Comparison of ENCODE assay signal across 17 cellular contexts in genomic region chr7:4257390-4258111, GRCh38.
A peak's percentile ranks its signal among the peaks of the same experiment; 100 is the strongest.
DNase-seq lines count a peak whose midpoint lies in the region; ATAC-seq and TF ChIP-seq lines count a peak whose summit lies in the region.
"Had no signal": no experiment of that assay in that cellular context is flagged by ENCODE, and none has a peak within 500 bp of the region (broad histone marks: within the 10 kb centered on the region; RNA-seq: fewer than 3 reads in every experiment).

No MANE protein-coding gene starts in this region.

- H3K27ac ChIP-seq in thyroid gland (no peak overlapping the region), lower lobe of right lung (no peak overlapping the region)

- TF ChIP-seq CTCF in thyroid gland (IDR thresholded peaks at IDR 0.05) (no peak), lower lobe of right lung (IDR thresholded peaks at IDR 0.05) (no peak)

- H3K36me3 ChIP-seq in thyroid gland (no peaks in the 10 kb centered on the region), lower lobe of right lung (no peaks in the 10 kb centered on the region)

- DNase-seq in cardiac septum (ENCODE audit: low spot score) (peak; percentile 55), left cardiac atrium (no peak), globus pallidus (ENCODE audit: low spot score) (peak; percentile 21), pons (ENCODE audit: low spot score) (peak; percentile 30), SIG-M5 treated with dmso at 0.1 percent for 504 hours (lab: John Stamatoyannopoulos, UW; ENCODE audit: unreplicated experiment) (no peak), thyroid gland (no peak), lower lobe of right lung (no peak)
- DNase-seq: 8988T, C1 segment of cervical spinal cord, DMS 273 treated with DMSO at 0.1 percent for 48 hours, GOT3, NCI-H1694, NCI-H2107, NCI-H226, NCI-H526, RPMI8226 had no signal

- 80 to 98% methylated on average over 7 of the region's 7 CpGs for WGBS in thyroid gland, 2 donors

- no peak overlapping the region for H3K4me3 ChIP-seq in thyroid gland (replicated peaks in 1 of 3)
- no peak overlapping the region for H3K4me3 ChIP-seq in lower lobe of right lung

- no peaks in the 10 kb centered on the region for H3K27me3 ChIP-seq in thyroid gland
- H3K27me3 ChIP-seq in lower lobe of right lung (ENCODE audit: low read depth), result no peaks in the 10 kb centered on the region

- intact Hi-C loops in cardiac septum (cut with DNase I) (no loop called here), left cardiac atrium (cut with DNase I) (no loop called here), thyroid gland (cut with DNase I) (no loop called here), lower lobe of right lung (cut with DNase I) (no loop called here)

- no peak for ATAC-seq in left cardiac atrium
- ATAC-seq in GM19397 (IDR thresholded peaks at IDR 0.05; ENCODE audit: unreplicated experiment), result no peak
- ATAC-seq in lower lobe of right lung, result no peak

- H3K9me3 ChIP-seq in thyroid gland (no peaks in the 10 kb centered on the region), lower lobe of right lung (peaks cover 4% of the 10 kb centered on the region)

- H3K4me1 ChIP-seq in thyroid gland (no peaks in the 10 kb centered on the region), lower lobe of right lung (no peaks in the 10 kb centered on the region)

- TF ChIP-seq POLR2A in thyroid gland (IDR thresholded peaks at IDR 0.05), result no peak

Comparison
In these comparisons a context has a peak if more than half of its experiments do, and no peak if none do; other contexts are left out.
1. DNase-seq: peak in cardiac septum (single experiment), globus pallidus (single experiment) and pons (single experiment); none in left cardiac atrium (single experiment), SIG-M5 treated with dmso at 0.1 percent for 504 hours (single experiment), thyroid gland (0 of 2) and lower lobe of right lung (single experiment).